Comparison of ENCODE assay signal across 1 cellular context in genomic region chr2:55839182-55839819, GRCh38.
TF ChIP-seq lines count a peak whose summit lies in the region.

No MANE protein-coding gene starts in this region.

TF ChIP-seq in HepG2, 621 proteins besides CTCF, POLR2A, EP300 and RAD21 (continued from another document and continues in another):
- TF ChIP-seq ZNF407 (CRISPR knock-in tag; IDR thresholded peaks at IDR 0.05; ENCODE audit: not compliant biosample characterization) (no peak), ZNF318 (CRISPR knock-in tag; IDR thresholded peaks at IDR 0.05) (no peak), ZNF256 (CRISPR knock-in tag; conservative IDR thresholded peaks at IDR 0.05) (no peak), CHCHD3 (CRISPR knock-in tag; IDR thresholded peaks at IDR 0.05) (no peak), ZNF552 (CRISPR knock-in tag; IDR thresholded peaks at IDR 0.05; ENCODE audit: borderline replicate concordance) (no peak), NFKB2 (CRISPR knock-in tag; IDR thresholded peaks at IDR 0.05; ENCODE audit: borderline replicate concordance) (no peak), ZNF382 (CRISPR knock-in tag; IDR thresholded peaks at IDR 0.05; ENCODE audit: borderline replicate concordance) (no peak), TFAP4 (IDR thresholded peaks at IDR 0.05; ENCODE audit: borderline replicate concordance, low read depth) (peak; percentile 65; the same call in 1 of the 2 replicates), MIER3 (CRISPR knock-in tag; IDR thresholded peaks at IDR 0.05; ENCODE audit: borderline replicate concordance) (peak; percentile 86; the same call in 1 of the 2 replicates), SMARCE1 (IDR thresholded peaks at IDR 0.05; ENCODE audit: borderline replicate concordance) (no peak), FOXP1 (IDR thresholded peaks at IDR 0.05) (peak; percentile 40; the same call in 1 of the 2 replicates), FOXP1 (CRISPR knock-in tag; IDR thresholded peaks at IDR 0.05) (peak; percentile 96), ATF7-NPFF (CRISPR knock-in tag; IDR thresholded peaks at IDR 0.05; ENCODE audit: low read depth) (no peak), NBN (conservative IDR thresholded peaks at IDR 0.05) (no peak), ZNF460 (CRISPR knock-in tag; IDR thresholded peaks at IDR 0.05; ENCODE audit: borderline replicate concordance) (no peak), MXD1 (CRISPR knock-in tag; IDR thresholded peaks at IDR 0.05) (no peak), MZF1 (CRISPR knock-in tag; IDR thresholded peaks at IDR 0.05; ENCODE audit: borderline replicate concordance) (no peak), FOXO1 (CRISPR knock-in tag; IDR thresholded peaks at IDR 0.05) (peak; percentile 76), PRDM15 (CRISPR knock-in tag; IDR thresholded peaks at IDR 0.05) (no peak), BCL6 (CRISPR knock-in tag; IDR thresholded peaks at IDR 0.05) (peak; percentile 82), NRL (CRISPR knock-in tag; IDR thresholded peaks at IDR 0.05; ENCODE audit: borderline replicate concordance) (no peak), ZNF605 (CRISPR knock-in tag; IDR thresholded peaks at IDR 0.05) (no peak), ZNF784 (CRISPR knock-in tag; IDR thresholded peaks at IDR 0.05; ENCODE audit: borderline replicate concordance) (no peak), HNRNPUL1 (IDR thresholded peaks at IDR 0.05; ENCODE audit: low read depth, low read length) (no peak), HIVEP1 (CRISPR knock-in tag; IDR thresholded peaks at IDR 0.05) (no peak), SNAPC5 (CRISPR knock-in tag; IDR thresholded peaks at IDR 0.05; ENCODE audit: borderline replicate concordance) (0 out of 2 replicates have a peak, but pooled peaks have one; percentile 37), TRIM24 (CRISPR knock-in tag; IDR thresholded peaks at IDR 0.05) (no peak), CREBL2 (CRISPR knock-in tag; IDR thresholded peaks at IDR 0.05; ENCODE audit: borderline replicate concordance) (no peak), MEIS1 (CRISPR knock-in tag; IDR thresholded peaks at IDR 0.05; ENCODE audit: borderline replicate concordance) (0 out of 2 replicates have a peak, but pooled peaks have one; percentile 66), CBFB (CRISPR knock-in tag; IDR thresholded peaks at IDR 0.05) (no peak), REL (CRISPR knock-in tag; conservative IDR thresholded peaks at IDR 0.05) (no peak), PLRG1 (conservative IDR thresholded peaks at IDR 0.05) (no peak), DDIT3 (CRISPR knock-in tag; IDR thresholded peaks at IDR 0.05) (no peak), ZNF230 (CRISPR knock-in tag; IDR thresholded peaks at IDR 0.05) (0 out of 2 replicates have a peak, but pooled peaks have one; percentile 48), YY1 (IDR thresholded peaks at IDR 0.05; ENCODE audit: insufficient read depth, insufficient replicate concordance, low read depth, low read length) (no peak)
